In the genomic region with DNA sequence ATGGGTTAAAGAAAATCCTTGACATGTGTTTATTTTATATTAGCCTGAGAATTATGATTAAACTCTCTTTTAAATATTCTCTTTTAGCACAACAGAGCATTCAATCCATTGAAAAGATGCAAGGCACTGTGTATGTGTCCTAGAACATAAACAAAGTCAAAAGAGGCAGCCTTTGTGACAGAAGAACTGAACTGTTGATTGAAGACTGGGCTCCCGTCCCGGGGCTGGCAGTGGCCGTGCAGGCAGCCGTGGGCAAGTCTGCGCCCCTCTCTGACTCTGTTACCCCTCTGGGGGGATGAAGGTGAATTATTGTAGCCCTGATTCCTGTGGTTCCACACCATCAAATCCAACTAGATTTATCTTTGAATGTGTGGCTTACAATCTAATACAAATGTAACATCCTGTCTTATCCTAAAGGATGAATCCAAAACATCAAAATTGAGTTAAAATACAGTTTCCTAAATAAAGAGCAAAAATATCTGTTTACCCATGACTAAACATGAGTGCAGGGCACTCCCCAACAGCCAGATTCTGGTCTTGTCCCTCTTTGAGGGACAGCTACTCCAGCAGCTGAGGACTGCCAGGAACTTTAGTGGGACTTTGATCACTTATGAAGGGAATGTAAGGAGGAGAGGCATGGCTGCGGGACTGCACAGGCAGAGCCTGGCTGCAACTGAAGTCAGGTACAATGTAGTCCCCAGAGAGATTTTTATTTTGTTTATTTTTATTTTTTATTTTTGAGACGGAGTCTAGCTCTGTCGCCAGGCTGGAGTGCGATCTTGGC, we compare ENCODE assay signal across 1 cellular context.
A peak's percentile ranks its signal among the peaks of the same experiment; 100 is the strongest.
TF ChIP-seq lines count a peak whose summit lies in the region.

No MANE protein-coding gene starts in this region.

TF ChIP-seq in HepG2, 621 proteins besides CTCF, POLR2A, EP300 and RAD21 (continued from another document and continues in another):
- TF ChIP-seq HNF4G (IDR thresholded peaks at IDR 0.05; ENCODE audit: borderline replicate concordance, low read depth, low read length), result peak; percentile 37; the same call in 1 of the 2 replicates
- no peak for TF ChIP-seq HNF4G (CRISPR knock-in tag; IDR thresholded peaks at IDR 0.05; ENCODE audit: borderline replicate concordance, low read depth)
- 0 out of 2 replicates have a peak, but pooled peaks have one; percentile 25 for TF ChIP-seq ZNF772 (CRISPR knock-in tag; IDR thresholded peaks at IDR 0.05)
- no peak for TF ChIP-seq ZNF891 (CRISPR knock-in tag; IDR thresholded peaks at IDR 0.05)
- TF ChIP-seq, protein P1, sequence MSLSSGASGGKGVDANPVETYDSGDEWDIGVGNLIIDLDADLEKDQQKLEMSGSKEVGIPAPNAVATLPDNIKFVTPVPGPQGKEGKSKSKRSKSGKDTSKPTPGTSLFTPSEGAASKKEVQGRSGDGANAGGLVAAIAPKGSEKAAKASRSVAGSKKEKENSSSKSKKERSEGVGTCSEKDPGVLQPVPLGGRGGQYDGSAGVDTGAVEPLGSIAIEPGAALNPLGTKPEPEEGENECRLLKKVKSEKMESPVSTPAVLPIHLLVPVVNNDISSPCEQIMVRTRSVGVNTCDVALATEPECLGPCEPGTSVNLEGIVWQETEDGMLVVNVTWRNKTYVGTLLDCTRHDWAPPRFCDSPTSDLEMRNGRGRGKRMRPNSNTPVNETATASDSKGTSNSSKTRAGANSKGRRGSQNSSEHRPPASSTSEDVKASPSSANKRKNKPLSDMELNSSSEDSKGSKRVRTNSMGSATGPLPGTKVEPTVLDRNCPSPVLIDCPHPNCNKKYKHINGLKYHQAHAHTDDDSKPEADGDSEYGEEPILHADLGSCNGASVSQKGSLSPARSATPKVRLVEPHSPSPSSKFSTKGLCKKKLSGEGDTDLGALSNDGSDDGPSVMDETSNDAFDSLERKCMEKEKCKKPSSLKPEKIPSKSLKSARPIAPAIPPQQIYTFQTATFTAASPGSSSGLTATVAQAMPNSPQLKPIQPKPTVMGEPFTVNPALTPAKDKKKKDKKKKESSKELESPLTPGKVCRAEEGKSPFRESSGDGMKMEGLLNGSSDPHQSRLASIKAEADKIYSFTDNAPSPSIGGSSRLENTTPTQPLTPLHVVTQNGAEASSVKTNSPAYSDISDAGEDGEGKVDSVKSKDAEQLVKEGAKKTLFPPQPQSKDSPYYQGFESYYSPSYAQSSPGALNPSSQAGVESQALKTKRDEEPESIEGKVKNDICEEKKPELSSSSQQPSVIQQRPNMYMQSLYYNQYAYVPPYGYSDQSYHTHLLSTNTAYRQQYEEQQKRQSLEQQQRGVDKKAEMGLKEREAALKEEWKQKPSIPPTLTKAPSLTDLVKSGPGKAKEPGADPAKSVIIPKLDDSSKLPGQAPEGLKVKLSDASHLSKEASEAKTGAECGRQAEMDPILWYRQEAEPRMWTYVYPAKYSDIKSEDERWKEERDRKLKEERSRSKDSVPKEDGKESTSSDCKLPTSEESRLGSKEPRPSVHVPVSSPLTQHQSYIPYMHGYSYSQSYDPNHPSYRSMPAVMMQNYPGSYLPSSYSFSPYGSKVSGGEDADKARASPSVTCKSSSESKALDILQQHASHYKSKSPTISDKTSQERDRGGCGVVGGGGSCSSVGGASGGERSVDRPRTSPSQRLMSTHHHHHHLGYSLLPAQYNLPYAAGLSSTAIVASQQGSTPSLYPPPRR (CRISPR knock-in tag; IDR thresholded peaks at IDR 0.05; ENCODE audit: borderline replicate concordance), result no peak
- no peak for TF ChIP-seq KLF15 (CRISPR knock-in tag; IDR thresholded peaks at IDR 0.05; ENCODE audit: borderline replicate concordance)
- no peak for TF ChIP-seq ERF (CRISPR knock-in tag; IDR thresholded peaks at IDR 0.05)
- TF ChIP-seq MTA3 (CRISPR knock-in tag; IDR thresholded peaks at IDR 0.05), result no peak
- TF ChIP-seq HMGA1 (CRISPR knock-in tag; conservative IDR thresholded peaks at IDR 0.05), result no peak
- TF ChIP-seq, protein P2, sequence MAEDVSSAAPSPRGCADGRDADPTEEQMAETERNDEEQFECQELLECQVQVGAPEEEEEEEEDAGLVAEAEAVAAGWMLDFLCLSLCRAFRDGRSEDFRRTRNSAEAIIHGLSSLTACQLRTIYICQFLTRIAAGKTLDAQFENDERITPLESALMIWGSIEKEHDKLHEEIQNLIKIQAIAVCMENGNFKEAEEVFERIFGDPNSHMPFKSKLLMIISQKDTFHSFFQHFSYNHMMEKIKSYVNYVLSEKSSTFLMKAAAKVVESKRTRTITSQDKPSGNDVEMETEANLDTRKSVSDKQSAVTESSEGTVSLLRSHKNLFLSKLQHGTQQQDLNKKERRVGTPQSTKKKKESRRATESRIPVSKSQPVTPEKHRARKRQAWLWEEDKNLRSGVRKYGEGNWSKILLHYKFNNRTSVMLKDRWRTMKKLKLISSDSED (CRISPR knock-in tag; IDR thresholded peaks at IDR 0.05), result no peak
- TF ChIP-seq MIER2 (CRISPR knock-in tag; IDR thresholded peaks at IDR 0.05), result no peak
- no peak for TF ChIP-seq ZNF674 (CRISPR knock-in tag; IDR thresholded peaks at IDR 0.05; ENCODE audit: low read depth)
- TF ChIP-seq, protein P3, sequence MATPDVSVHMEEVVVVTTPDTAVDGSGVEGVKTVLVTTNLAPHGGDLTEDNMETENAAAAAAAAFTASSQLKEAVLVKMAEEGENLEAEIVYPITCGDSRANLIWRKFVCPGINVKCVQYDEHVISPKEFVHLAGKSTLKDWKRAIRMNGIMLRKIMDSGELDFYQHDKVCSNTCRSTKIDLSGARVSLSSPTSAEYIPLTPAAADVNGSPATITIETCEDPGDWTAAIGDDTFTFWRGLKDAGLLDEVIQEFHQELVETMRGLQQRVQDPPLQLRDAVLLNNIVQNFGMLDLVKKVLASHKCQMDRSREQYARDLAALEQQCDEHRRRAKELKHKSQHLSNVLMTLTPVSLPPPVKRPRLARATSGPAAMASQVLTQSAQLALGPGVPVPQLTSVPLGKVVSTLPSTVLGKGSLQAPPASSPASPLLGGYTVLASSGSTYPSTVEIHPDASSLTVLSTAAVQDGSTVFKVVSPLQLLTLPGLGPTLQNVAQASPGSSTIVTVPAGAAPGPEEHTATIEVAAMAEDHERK (CRISPR knock-in tag; IDR thresholded peaks at IDR 0.05; ENCODE audit: low read depth), result no peak
- TF ChIP-seq PHF20 (CRISPR knock-in tag; IDR thresholded peaks at IDR 0.05), result no peak
- no peak for TF ChIP-seq NPAS2 (CRISPR knock-in tag; IDR thresholded peaks at IDR 0.05; ENCODE audit: borderline replicate concordance)
- no peak for TF ChIP-seq SNRNP70 (IDR thresholded peaks at IDR 0.05; ENCODE audit: low read depth, low read length)
- no peak for TF ChIP-seq ZNF382 (CRISPR knock-in tag; IDR thresholded peaks at IDR 0.05; ENCODE audit: borderline replicate concordance)
- TF ChIP-seq BRCA1 (CRISPR knock-in tag; IDR thresholded peaks at IDR 0.05), result no peak
- TF ChIP-seq KLF6 (CRISPR knock-in tag; IDR thresholded peaks at IDR 0.05), result no peak
- no peak for TF ChIP-seq PCBP2 (optimal IDR thresholded peaks at IDR 0.05; ENCODE audit: low read depth, low read length, poor library complexity, severe bottlenecking)
- TF ChIP-seq, protein P4, sequence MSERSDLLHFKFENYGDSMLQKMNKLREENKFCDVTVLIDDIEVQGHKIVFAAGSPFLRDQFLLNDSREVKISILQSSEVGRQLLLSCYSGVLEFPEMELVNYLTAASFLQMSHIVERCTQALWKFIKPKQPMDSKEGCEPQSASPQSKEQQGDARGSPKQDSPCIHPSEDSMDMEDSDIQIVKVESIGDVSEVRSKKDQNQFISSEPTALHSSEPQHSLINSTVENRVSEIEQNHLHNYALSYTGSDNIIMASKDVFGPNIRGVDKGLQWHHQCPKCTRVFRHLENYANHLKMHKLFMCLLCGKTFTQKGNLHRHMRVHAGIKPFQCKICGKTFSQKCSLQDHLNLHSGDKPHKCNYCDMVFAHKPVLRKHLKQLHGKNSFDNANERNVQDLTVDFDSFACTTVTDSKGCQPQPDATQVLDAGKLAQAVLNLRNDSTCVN (CRISPR knock-in tag; IDR thresholded peaks at IDR 0.05; ENCODE audit: borderline replicate concordance), result no peak
- no peak for TF ChIP-seq ZNF430 (CRISPR knock-in tag; IDR thresholded peaks at IDR 0.05)
- TF ChIP-seq, protein P5, sequence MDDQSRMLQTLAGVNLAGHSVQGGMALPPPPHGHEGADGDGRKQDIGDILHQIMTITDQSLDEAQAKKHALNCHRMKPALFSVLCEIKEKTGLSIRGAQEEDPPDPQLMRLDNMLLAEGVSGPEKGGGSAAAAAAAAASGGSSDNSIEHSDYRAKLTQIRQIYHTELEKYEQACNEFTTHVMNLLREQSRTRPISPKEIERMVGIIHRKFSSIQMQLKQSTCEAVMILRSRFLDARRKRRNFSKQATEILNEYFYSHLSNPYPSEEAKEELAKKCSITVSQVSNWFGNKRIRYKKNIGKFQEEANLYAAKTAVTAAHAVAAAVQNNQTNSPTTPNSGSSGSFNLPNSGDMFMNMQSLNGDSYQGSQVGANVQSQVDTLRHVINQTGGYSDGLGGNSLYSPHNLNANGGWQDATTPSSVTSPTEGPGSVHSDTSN (CRISPR knock-in tag; IDR thresholded peaks at IDR 0.05; ENCODE audit: borderline replicate concordance), result no peak
- no peak for TF ChIP-seq SRY (CRISPR knock-in tag; IDR thresholded peaks at IDR 0.05)
- no peak for TF ChIP-seq SSRP1 (CRISPR knock-in tag; IDR thresholded peaks at IDR 0.05)
- no peak for TF ChIP-seq RBM22 (optimal IDR thresholded peaks at IDR 0.05; ENCODE audit: low read length)
- peak; percentile 25; the same call in 1 of the 2 replicates for TF ChIP-seq ZNF121 (CRISPR knock-in tag; IDR thresholded peaks at IDR 0.05)
- no peak for TF ChIP-seq REXO4 (CRISPR knock-in tag; IDR thresholded peaks at IDR 0.05; ENCODE audit: borderline replicate concordance)
- TF ChIP-seq, protein P6, sequence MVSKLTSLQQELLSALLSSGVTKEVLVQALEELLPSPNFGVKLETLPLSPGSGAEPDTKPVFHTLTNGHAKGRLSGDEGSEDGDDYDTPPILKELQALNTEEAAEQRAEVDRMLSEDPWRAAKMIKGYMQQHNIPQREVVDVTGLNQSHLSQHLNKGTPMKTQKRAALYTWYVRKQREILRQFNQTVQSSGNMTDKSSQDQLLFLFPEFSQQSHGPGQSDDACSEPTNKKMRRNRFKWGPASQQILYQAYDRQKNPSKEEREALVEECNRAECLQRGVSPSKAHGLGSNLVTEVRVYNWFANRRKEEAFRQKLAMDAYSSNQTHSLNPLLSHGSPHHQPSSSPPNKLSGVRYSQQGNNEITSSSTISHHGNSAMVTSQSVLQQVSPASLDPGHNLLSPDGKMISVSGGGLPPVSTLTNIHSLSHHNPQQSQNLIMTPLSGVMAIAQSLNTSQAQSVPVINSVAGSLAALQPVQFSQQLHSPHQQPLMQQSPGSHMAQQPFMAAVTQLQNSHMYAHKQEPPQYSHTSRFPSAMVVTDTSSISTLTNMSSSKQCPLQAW (CRISPR knock-in tag; IDR thresholded peaks at IDR 0.05), result 0 out of 2 replicates have a peak, but pooled peaks have one; percentile 6
- TF ChIP-seq, protein P7, sequence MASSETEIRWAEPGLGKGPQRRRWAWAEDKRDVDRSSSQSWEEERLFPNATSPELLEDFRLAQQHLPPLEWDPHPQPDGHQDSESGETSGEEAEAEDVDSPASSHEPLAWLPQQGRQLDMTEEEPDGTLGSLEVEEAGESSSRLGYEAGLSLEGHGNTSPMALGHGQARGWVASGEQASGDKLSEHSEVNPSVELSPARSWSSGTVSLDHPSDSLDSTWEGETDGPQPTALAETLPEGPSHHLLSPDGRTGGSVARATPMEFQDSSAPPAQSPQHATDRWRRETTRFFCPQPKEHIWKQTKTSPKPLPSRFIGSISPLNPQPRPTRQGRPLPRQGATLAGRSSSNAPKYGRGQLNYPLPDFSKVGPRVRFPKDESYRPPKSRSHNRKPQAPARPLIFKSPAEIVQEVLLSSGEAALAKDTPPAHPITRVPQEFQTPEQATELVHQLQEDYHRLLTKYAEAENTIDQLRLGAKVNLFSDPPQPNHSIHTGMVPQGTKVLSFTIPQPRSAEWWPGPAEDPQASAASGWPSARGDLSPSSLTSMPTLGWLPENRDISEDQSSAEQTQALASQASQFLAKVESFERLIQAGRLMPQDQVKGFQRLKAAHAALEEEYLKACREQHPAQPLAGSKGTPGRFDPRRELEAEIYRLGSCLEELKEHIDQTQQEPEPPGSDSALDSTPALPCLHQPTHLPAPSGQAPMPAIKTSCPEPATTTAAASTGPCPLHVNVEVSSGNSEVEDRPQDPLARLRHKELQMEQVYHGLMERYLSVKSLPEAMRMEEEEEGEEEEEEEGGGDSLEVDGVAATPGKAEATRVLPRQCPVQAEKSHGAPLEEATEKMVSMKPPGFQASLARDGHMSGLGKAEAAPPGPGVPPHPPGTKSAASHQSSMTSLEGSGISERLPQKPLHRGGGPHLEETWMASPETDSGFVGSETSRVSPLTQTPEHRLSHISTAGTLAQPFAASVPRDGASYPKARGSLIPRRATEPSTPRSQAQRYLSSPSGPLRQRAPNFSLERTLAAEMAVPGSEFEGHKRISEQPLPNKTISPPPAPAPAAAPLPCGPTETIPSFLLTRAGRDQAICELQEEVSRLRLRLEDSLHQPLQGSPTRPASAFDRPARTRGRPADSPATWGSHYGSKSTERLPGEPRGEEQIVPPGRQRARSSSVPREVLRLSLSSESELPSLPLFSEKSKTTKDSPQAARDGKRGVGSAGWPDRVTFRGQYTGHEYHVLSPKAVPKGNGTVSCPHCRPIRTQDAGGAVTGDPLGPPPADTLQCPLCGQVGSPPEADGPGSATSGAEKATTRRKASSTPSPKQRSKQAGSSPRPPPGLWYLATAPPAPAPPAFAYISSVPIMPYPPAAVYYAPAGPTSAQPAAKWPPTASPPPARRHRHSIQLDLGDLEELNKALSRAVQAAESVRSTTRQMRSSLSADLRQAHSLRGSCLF (CRISPR knock-in tag; IDR thresholded peaks at IDR 0.05; ENCODE audit: borderline replicate concordance), result no peak
- no peak for TF ChIP-seq SP1 (IDR thresholded peaks at IDR 0.05)
- no peak for TF ChIP-seq SP1 (CRISPR knock-in tag; IDR thresholded peaks at IDR 0.05)
- TF ChIP-seq ZNF7 (CRISPR knock-in tag; IDR thresholded peaks at IDR 0.05), result no peak
